In genomic region chr6:135525550-135525949, GRCh38 we compare ENCODE assay signal across 20 cellular contexts.
"Had no signal": no experiment of that assay in that cellular context is flagged by ENCODE, and none has a peak within 500 bp of the region (broad histone marks: within the 10 kb centered on the region; RNA-seq: fewer than 3 reads in every experiment).

No MANE protein-coding gene starts in this region.

- H3K4me3 ChIP-seq: dorsolateral prefrontal cortex, lung, transverse colon, uterus had no signal

- DNase-seq: activated B cell treated with CpG ODN at 0.5 μM for 24 hours; activated CD4-positive, alpha-beta T cell treated with anti-CD3 and anti-CD28 coated beads for 4 hours; activated CD8-positive, alpha-beta T cell treated with anti-CD3 and anti-CD28 coated beads for 36 hours; activated naive CD4-positive, alpha-beta T cell treated with anti-CD3 and anti-CD28 coated beads for 36 hours; activated T-cell treated with anti-CD3 and anti-CD28 coated beads, Interleukin-2, amount 50 U/mL, for 1 hour; anterior cingulate cortex; caudate nucleus; dorsolateral prefrontal cortex; head of caudate nucleus; kidney; occipital lobe; stimulated activated CD4-positive, alpha-beta T cell treated with anti-CD3 and anti-CD28 coated beads, Interleukin-12 subunit alpha, Interleukin-12 subunit beta, amount 100 ng/mL, for 4 hours; stimulated activated CD4-positive, alpha-beta T cell treated with anti-CD3 and anti-CD28 coated beads, Interleukin-1b, Interleukin-23, amount 100 ng/mL, for 48 hours; stimulated activated naive CD4-positive, alpha-beta T cell treated with Interleukin-2 at 50 U/mL for 16 hours; transverse colon; uterus had no signal

- H3K27ac Mint-ChIP-seq: activated B cell treated with CpG ODN at 0.5 μM for 24 hours; activated CD8-positive, alpha-beta T cell treated with anti-CD3 and anti-CD28 coated beads for 36 hours; activated naive CD4-positive, alpha-beta T cell treated with anti-CD3 and anti-CD28 coated beads for 36 hours; activated T-helper 17 cell treated with anti-CD3 and anti-CD28 coated beads, Interleukin-2, amount 50 U/mL, for 72 hours; brain had no signal

- H3K4me3 Mint-ChIP-seq: activated B cell treated with CpG ODN at 0.5 μM for 24 hours; activated CD8-positive, alpha-beta T cell treated with anti-CD3 and anti-CD28 coated beads for 36 hours; activated naive CD4-positive, alpha-beta T cell treated with anti-CD3 and anti-CD28 coated beads for 36 hours; activated T-helper 17 cell treated with anti-CD3 and anti-CD28 coated beads, Interleukin-2, amount 50 U/mL, for 72 hours; brain; nephron had no signal

- H3K27ac ChIP-seq: dorsolateral prefrontal cortex, transverse colon, uterus had no signal

- H3K27me3 ChIP-seq: dorsolateral prefrontal cortex, transverse colon, uterus had no signal

- H3K9me3 ChIP-seq: transverse colon, uterus had no signal

- H3K36me3 Mint-ChIP-seq: brain had no signal

- H3K9me3 Mint-ChIP-seq: activated B cell treated with CpG ODN at 0.5 μM for 24 hours; activated CD8-positive, alpha-beta T cell treated with anti-CD3 and anti-CD28 coated beads for 36 hours; activated naive CD4-positive, alpha-beta T cell treated with anti-CD3 and anti-CD28 coated beads for 36 hours; activated T-helper 17 cell treated with anti-CD3 and anti-CD28 coated beads, Interleukin-2, amount 50 U/mL, for 72 hours; brain; nephron had no signal

- H3K4me1 ChIP-seq: uterus had no signal

- H3K36me3 ChIP-seq: transverse colon, uterus had no signal

- H3K4me1 Mint-ChIP-seq: activated B cell treated with CpG ODN at 0.5 μM for 24 hours; activated T-helper 17 cell treated with anti-CD3 and anti-CD28 coated beads, Interleukin-2, amount 50 U/mL, for 72 hours had no signal

- H3K27me3 Mint-ChIP-seq: activated B cell treated with CpG ODN at 0.5 μM for 24 hours; activated CD8-positive, alpha-beta T cell treated with anti-CD3 and anti-CD28 coated beads for 36 hours; activated T-helper 17 cell treated with anti-CD3 and anti-CD28 coated beads, Interleukin-2, amount 50 U/mL, for 72 hours; brain had no signal
